Comparison of ENCODE assay signal across 18 cellular contexts in the genomic region with DNA sequence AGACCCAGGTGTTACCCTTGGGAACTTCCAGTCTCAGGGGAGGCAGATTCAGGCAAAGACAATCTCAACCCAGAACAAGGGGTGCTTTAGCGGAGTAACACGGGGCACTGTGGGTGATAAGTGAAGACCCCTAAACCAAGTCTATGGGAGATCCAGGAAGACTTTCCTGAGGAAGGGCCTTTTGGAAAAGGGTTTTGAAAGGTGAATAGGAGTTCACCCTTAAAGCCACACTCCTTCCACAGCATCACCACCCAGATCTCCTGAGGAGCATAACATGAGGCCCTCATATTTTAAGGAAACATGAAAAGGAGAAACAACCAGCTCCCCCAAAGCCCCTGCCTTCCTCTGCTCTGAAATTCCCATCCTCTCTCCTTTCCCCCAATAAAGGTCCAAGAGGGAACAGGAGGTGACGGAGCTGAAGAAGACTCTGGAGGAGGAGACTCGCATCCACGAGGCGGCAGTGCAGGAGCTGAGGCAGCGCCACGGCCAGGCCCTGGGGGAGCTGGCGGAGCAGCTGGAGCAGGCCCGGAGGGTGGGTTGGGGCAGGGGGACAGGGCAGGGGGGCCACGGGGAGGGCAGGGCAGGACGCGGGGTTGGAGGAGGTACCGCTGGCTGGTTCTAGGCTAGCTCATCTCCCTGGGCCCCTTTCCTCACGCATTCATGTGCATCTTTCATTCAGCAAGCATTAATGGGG. TPM values are rescaled to one million over a fixed set of nuclear protein-coding genes. Genes with fewer than 3 reads are reported as not detected.
DNase-seq lines count a peak whose midpoint lies in the region; ATAC-seq and TF ChIP-seq lines count a peak whose summit lies in the region.
"Had no signal": no experiment of that assay in that cellular context is flagged by ENCODE, and none has a peak within 500 bp of the region (broad histone marks: within the 10 kb centered on the region; RNA-seq: fewer than 3 reads in every experiment).

No MANE protein-coding gene starts in this region.

- peak overlapping the region; percentile 56 for H3K14ac ChIP-seq in neuronal stem cell (ENCODE audit: low read length)

- no peaks in the 10 kb centered on the region for H3K36me3 ChIP-seq in BLaER1
- H3K36me3 ChIP-seq in BLaER1 treated with 17β-estradiol and CSF1 and Interleukin-3, amounts not matched to agents 10 nM and 100 nM, result no peaks in the 10 kb centered on the region
- peaks cover 0 to 13% of the 10 kb centered on the region in 2 experiments; a peak in 2 of 3 replicates for H3K36me3 ChIP-seq in HEK293 (ENCODE audit: control insufficient read depth in 2 of 2, insufficient read depth in 1 of 2, low read length in 2 of 2)
- no peaks in the 10 kb centered on the region for H3K36me3 ChIP-seq in neuronal stem cell (replicated peaks in 1 of 2; ENCODE audit: control insufficient read depth in 2 of 2, insufficient read depth in 2 of 2, low read length in 2 of 2)

- no peak overlapping the region for H3K18ac ChIP-seq in neuronal stem cell (ENCODE audit: low read length)

- peak overlapping the region; percentile 65 for H3K23ac ChIP-seq in neuronal stem cell (ENCODE audit: low read depth, low read length, poor library complexity)

- H2AFZ ChIP-seq in neuronal stem cell (ENCODE audit: low read length), result no peak overlapping the region

- H2AK5ac ChIP-seq in neuronal stem cell (ENCODE audit: low read depth, low read length), result no peak overlapping the region

- H3K27ac Mint-ChIP-seq in osteocyte (ENCODE audit: unreplicated experiment), result no peak overlapping the region
- H3K27ac Mint-ChIP-seq: CD14-positive monocyte; CD4-positive, alpha-beta T cell; CD8-positive, alpha-beta memory T cell; HFFc6 had no signal

- H3K9me3 ChIP-seq in BLaER1 (no peaks in the 10 kb centered on the region), HEK293 (ENCODE audit: control insufficient read depth, insufficient read depth, low read depth, low read length) (no peaks in the 10 kb centered on the region), neuronal stem cell (replicated peaks in 1 of 2; ENCODE audit: control insufficient read depth in 2 of 2, insufficient read depth in 1 of 2, low read depth in 1 of 2, low read length in 2 of 2) (peaks cover 0 to 2% of the 10 kb centered on the region in 2 donors)
- no peaks in the 10 kb centered on the region for H3K9me3 ChIP-seq in BLaER1 treated with 17β-estradiol and CSF1 and Interleukin-3, amounts not matched to agents 10 nM and 100 nM (replicated peaks in 1 of 11)

- H2BK12ac ChIP-seq in neuronal stem cell (ENCODE audit: low read length), result no peak overlapping the region

- DNase-seq in neuronal stem cell (ENCODE audit: low spot score) (no peak), activated gamma-delta T cell treated with Interleukin-2 at 50 U/mL for 16 hours (no peak), osteocyte (ENCODE audit: extremely low spot score, unreplicated experiment) (no peak)
- DNase-seq: CD4-positive, alpha-beta T cell; DMS53; DMS79 treated with DMSO at 0.1 percent for 48 hours; GF-D8; GOT3; H9; HFFc6 had no signal

- no peak overlapping the region for H3K4me3 ChIP-seq in BLaER1
- H3K4me3 ChIP-seq in BLaER1 treated with 17β-estradiol and CSF1 and Interleukin-3, amounts not matched to agents 10 nM and 100 nM, result no peak overlapping the region
- no peak overlapping the region for H3K4me3 ChIP-seq in HEK293 (ENCODE audit: low read depth, low read length)
- no peak overlapping the region for H3K4me3 ChIP-seq in neuronal stem cell (ENCODE audit: low read length in 2 of 2)

- no peak overlapping the region for H2BK120ac ChIP-seq in neuronal stem cell (ENCODE audit: low read depth, low read length)

- H3K4me1 ChIP-seq in BLaER1 (peaks cover 31% of the 10 kb centered on the region), HEK293 (ENCODE audit: control insufficient read depth, insufficient read depth, low read length) (no peaks in the 10 kb centered on the region), neuronal stem cell (ENCODE audit: control insufficient read depth in 2 of 2, insufficient read depth in 1 of 2, low read depth in 1 of 2, low read length in 2 of 2) (no peaks in the 10 kb centered on the region)
- peaks cover 0 to 23% (median 20%) of the 10 kb centered on the region in 10 experiments; a peak in 16 of 20 replicates for H3K4me1 ChIP-seq in BLaER1 treated with 17β-estradiol and CSF1 and Interleukin-3, amounts not matched to agents 10 nM and 100 nM

- H3K4me2 ChIP-seq in BLaER1 (peak overlapping the region; percentile 77), neuronal stem cell (ENCODE audit: insufficient read depth, low read length, poor library complexity, severe bottlenecking) (no peak overlapping the region)
- peak overlapping the region in 8 of 11 experiments; percentile 49 to 76 (median 68); a peak in 13 of 22 replicates for H3K4me2 ChIP-seq in BLaER1 treated with 17β-estradiol and CSF1 and Interleukin-3, amounts not matched to agents 10 nM and 100 nM

- H3K27me3 ChIP-seq in BLaER1 (no peaks in the 10 kb centered on the region), neuronal stem cell (ENCODE audit: control insufficient read depth in 3 of 3, insufficient read depth in 3 of 3, low read depth in 1 of 3, low read length in 3 of 3) (peaks cover 0 to 20% (median 0%) of the 10 kb centered on the region in 3 experiments)
- no peaks in the 10 kb centered on the region for H3K27me3 ChIP-seq in BLaER1 treated with 17β-estradiol and CSF1 and Interleukin-3, amounts not matched to agents 10 nM and 100 nM

- H3K4me1 Mint-ChIP-seq in osteocyte (ENCODE audit: unreplicated experiment), result no peaks in the 10 kb centered on the region
- H3K4me1 Mint-ChIP-seq: CD14-positive monocyte; CD8-positive, alpha-beta memory T cell; H9 had no signal

- no peak overlapping the region for H3K27ac ChIP-seq in BLaER1
- H3K27ac ChIP-seq in BLaER1 treated with 17β-estradiol and CSF1 and Interleukin-3, amounts not matched to agents 10 nM and 100 nM, result no peak overlapping the region
- no peak overlapping the region for H3K27ac ChIP-seq in HEK293 (ENCODE audit: extremely low read depth, low read depth, low read length)
- no peak overlapping the region for H3K27ac ChIP-seq in neuronal stem cell (replicated peaks; ENCODE audit: low read length)

- no peaks in the 10 kb centered on the region for H3K79me1 ChIP-seq in neuronal stem cell (ENCODE audit: low read depth, low read length)

- H2BK5ac ChIP-seq in neuronal stem cell (ENCODE audit: low read length), result peak overlapping the region; percentile 66

- H3K4ac ChIP-seq in neuronal stem cell (ENCODE audit: low read length), result peak overlapping the region; percentile 37

- H3K9ac ChIP-seq in BLaER1 (no peak overlapping the region), neuronal stem cell (ENCODE audit: low read depth, low read length, poor library complexity) (no peak overlapping the region)
- no peak overlapping the region for H3K9ac ChIP-seq in BLaER1 treated with 17β-estradiol and CSF1 and Interleukin-3, amounts not matched to agents 10 nM and 100 nM

- POLR2A ChIA-PET in HEK293 (lab: Yijun Ruan, JAX), result no interaction called here

- no peaks in the 10 kb centered on the region for H3K27me3 Mint-ChIP-seq in osteocyte (ENCODE audit: unreplicated experiment)

- no peaks in the 10 kb centered on the region for H3K9me3 Mint-ChIP-seq in osteocyte (ENCODE audit: unreplicated experiment)
- H3K9me3 Mint-ChIP-seq: CD14-positive monocyte; CD4-positive, alpha-beta T cell; H9; HFFc6 had no signal

- no peak overlapping the region for H3K4me3 Mint-ChIP-seq in osteocyte (ENCODE audit: unreplicated experiment)
- H3K4me3 Mint-ChIP-seq: CD14-positive monocyte; CD4-positive, alpha-beta T cell; CD8-positive, alpha-beta memory T cell; H9; HFFc6 had no signal

- no peak overlapping the region for H4K91ac ChIP-seq in neuronal stem cell (ENCODE audit: low read depth, low read length, poor library complexity)

- no CpG with 5 or more reads among the region's 15 CpGs for WGBS in neuronal stem cell (ENCODE audit: extremely low coverage in 2 of 2, insufficient read length in 2 of 2, insufficient replicate concordance in 1 of 2), 2 donors

- no peaks in the 10 kb centered on the region for H4K20me1 ChIP-seq in BLaER1
- H4K20me1 ChIP-seq in BLaER1 treated with 17β-estradiol and CSF1 and Interleukin-3, amounts not matched to agents 10 nM and 100 nM, result 0 out of 22 replicates have a peak, but pooled peaks cover 0 to 7% (median 0%) of the 10 kb centered on the region in 11 experiments

- TF ChIP-seq CTCF in HEK293 (tag by site-specific recombination; IDR thresholded peaks at IDR 0.05), result no peak
- TF ChIP-seq CTCF in osteocyte (IDR thresholded peaks at IDR 0.05), result no peak

- no peak overlapping the region for H2BK15ac ChIP-seq in neuronal stem cell (ENCODE audit: low read length)

- CTCF ChIA-PET in HEK293 (lab: Yijun Ruan, JAX), result interaction anchor here (1.3 kb wide), 1 partner anchor 18 kb away, joined by 6 read pairs; no protein-coding TSS in a partner anchor

- H3K36me3 Mint-ChIP-seq in osteocyte (ENCODE audit: unreplicated experiment), result no peaks in the 10 kb centered on the region
- H3K36me3 Mint-ChIP-seq: CD14-positive monocyte; CD8-positive, alpha-beta memory T cell had no signal

- ATAC-seq in HG03280 (IDR thresholded peaks at IDR 0.05; ENCODE audit: unreplicated experiment), result no peak
- ATAC-seq: HCT116 had no signal

- no peak overlapping the region for H4K8ac ChIP-seq in neuronal stem cell (ENCODE audit: low read depth, low read length)

TF ChIP-seq in HEK293, 187 proteins besides CTCF, POLR2A, EP300 and RAD21:
- no peak for TF ChIP-seq ZNF16 (tag by site-specific recombination; IDR thresholded peaks at IDR 0.05; ENCODE audit: low read depth)
- no peak for TF ChIP-seq ZNF544 (tag by site-specific recombination; IDR thresholded peaks at IDR 0.05)
- TF ChIP-seq, protein P1, sequence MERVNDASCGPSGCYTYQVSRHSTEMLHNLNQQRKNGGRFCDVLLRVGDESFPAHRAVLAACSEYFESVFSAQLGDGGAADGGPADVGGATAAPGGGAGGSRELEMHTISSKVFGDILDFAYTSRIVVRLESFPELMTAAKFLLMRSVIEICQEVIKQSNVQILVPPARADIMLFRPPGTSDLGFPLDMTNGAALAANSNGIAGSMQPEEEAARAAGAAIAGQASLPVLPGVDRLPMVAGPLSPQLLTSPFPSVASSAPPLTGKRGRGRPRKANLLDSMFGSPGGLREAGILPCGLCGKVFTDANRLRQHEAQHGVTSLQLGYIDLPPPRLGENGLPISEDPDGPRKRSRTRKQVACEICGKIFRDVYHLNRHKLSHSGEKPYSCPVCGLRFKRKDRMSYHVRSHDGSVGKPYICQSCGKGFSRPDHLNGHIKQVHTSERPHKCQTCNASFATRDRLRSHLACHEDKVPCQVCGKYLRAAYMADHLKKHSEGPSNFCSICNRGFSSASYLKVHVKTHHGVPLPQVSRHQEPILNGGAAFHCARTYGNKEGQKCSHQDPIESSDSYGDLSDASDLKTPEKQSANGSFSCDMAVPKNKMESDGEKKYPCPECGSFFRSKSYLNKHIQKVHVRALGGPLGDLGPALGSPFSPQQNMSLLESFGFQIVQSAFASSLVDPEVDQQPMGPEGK (tag by site-specific recombination; IDR thresholded peaks at IDR 0.05), result no peak
- TF ChIP-seq ZFP3 (tag by site-specific recombination; IDR thresholded peaks at IDR 0.05; ENCODE audit: low read depth), result peak; percentile 74
- no peak for TF ChIP-seq ZNF19 (tag by site-specific recombination; IDR thresholded peaks at IDR 0.05; ENCODE audit: low read depth)

RNA-seq across cellular contexts. Expression of a gene that starts 52.7 kb away (rescaled TPM):
- polyA plus RNA-seq in neuronal stem cell (2013, experiment 1 of 2), result 6.8 TPM
- 6.9 TPM for polyA plus RNA-seq in neuronal stem cell (2013, experiment 2 of 2)
- 1.1 and 1.2 TPM in 2 replicates for total RNA-seq in osteocyte
- total RNA-seq: A172, HFFc6 had no signal
- polyA plus RNA-seq: CD8-positive, alpha-beta memory T cell had no signal
